ENCODE assay signal across 8 cellular contexts in genomic region chr15:40313531-40314398, GRCh38.
DNase-seq lines count a peak whose midpoint lies in the region; ATAC-seq, FAIRE-seq and TF ChIP-seq lines count a peak whose summit lies in the region.

No MANE protein-coding gene starts in this region.

- no peak overlapping the region for H3K4me3 ChIP-seq in NB4 (ENCODE audit: low read depth, low read length)

- TF ChIP-seq POLR2A in NB4 (IDR thresholded peaks at IDR 0.05; ENCODE audit: extremely low read depth, insufficient read length): no peak

- TF ChIP-seq CTCF in NB4 (IDR thresholded peaks at IDR 0.05; ENCODE audit: low read depth, low read length): no peak

- ATAC-seq in GM18873 (IDR thresholded peaks at IDR 0.05; ENCODE audit: low FRiP score, unreplicated experiment): no peak
- ATAC-seq in HG03432 (IDR thresholded peaks at IDR 0.05; ENCODE audit: unreplicated experiment): no peak

- DNase-seq in EH (ENCODE audit: low read depth) (peak; percentile 61), NB4 (ENCODE audit: low read depth) (peak; percentile 64), SKM-1 (lab: John Stamatoyannopoulos, UW; ENCODE audit: unreplicated experiment) (peak; percentile 76), left kidney (ENCODE audit: low read depth, low spot score) (peak; percentile 32), HTR-8/SVneo (ENCODE audit: insufficient read length, low spot score) (no peak), T-helper 1 cell (no peak)

- no peak for FAIRE-seq in HTR-8/SVneo (lab: Jason Lieb, UNC)

Comparison
In these comparisons a context has a peak if more than half of its experiments do, and no peak if none do; other contexts are left out.
1. DNase-seq: peak in EH (single experiment), NB4 (single experiment), SKM-1 (single experiment) and left kidney (single experiment); none in HTR-8/SVneo (single experiment) and T-helper 1 cell (0 of 5).